8 cellular contexts compared by ENCODE assay signal in the genomic region with DNA sequence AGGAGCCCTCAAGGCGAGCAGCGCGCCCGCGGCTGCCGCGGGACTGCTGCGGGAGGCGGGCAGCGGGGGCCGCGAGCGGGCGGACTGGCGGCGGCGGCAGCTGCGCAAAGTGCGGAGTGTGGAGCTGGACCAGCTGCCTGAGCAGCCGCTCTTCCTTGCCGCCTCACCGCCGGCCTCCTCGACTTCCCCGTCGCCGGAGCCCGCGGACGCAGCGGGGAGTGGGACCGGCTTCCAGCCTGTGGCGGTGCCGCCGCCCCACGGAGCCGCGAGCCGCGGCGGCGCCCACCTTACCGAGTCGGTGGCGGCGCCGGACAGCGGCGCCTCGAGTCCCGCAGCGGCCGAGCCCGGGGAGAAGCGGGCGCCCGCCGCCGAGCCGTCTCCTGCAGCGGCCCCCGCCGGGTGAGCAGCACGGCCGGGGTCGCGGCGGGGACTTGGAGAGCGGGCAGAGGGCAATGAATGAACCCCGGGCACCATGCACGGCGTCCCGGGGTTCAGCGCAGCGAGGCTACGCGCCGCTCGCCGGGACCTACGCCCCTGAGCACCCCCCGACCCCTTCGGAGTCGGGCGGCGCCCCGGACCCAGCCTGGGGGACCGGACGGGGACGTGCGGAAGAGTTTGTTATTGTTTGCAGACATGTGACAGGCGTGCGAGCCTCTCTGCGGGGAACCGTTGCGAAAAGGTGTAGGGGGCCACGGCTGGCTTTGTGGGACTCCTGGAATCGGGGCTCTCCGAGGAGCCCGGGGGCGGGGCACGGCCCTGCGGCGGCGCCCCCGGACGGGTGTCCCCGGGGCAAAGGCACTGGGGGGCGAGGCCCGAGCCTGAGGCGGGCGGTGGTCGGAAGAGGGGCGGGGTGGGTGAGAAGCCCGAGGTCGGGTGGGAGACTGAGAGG. TPM values are rescaled to one million over a fixed set of nuclear protein-coding genes. Genes with fewer than 3 reads are reported as not detected.
DNase-seq lines count a peak whose midpoint lies in the region; ATAC-seq and TF ChIP-seq lines count a peak whose summit lies in the region.

No MANE protein-coding gene starts in this region.

- DNase-seq in AG09309 (ENCODE audit: low read depth), result no peak
- DNase-seq in SK-N-MC (ENCODE audit: low read depth, low spot score), result no peak
- peak in 1 of 2 donors; percentile 68 for DNase-seq in ascending aorta (ENCODE audit: low spot score in 2 of 2)
- no peak for DNase-seq in ACHN

- no peaks in the 10 kb centered on the region for H3K9me3 ChIP-seq in SK-N-MC (ENCODE audit: low read depth, low read length)
- H3K9me3 ChIP-seq in ascending aorta, result no peaks in the 10 kb centered on the region
- H3K9me3 ChIP-seq in skeletal muscle tissue (ENCODE audit: control insufficient read depth in 3 of 3, low read length in 3 of 3), result no peaks in the 10 kb centered on the region

- no peak overlapping the region for H3K27ac ChIP-seq in SK-N-MC
- H3K27ac ChIP-seq in ascending aorta, result peak overlapping the region; percentile 55 to 87
- H3K27ac ChIP-seq in skeletal muscle tissue (ENCODE audit: low read depth, low read length), result peak overlapping the region; percentile 67

- H3K9ac ChIP-seq in SK-N-MC (ENCODE audit: insufficient read length), result peak overlapping the region; percentile 72
- H3K9ac ChIP-seq in skeletal muscle tissue (ENCODE audit: low read depth in 1 of 3, low read length in 3 of 3), result peak overlapping the region; percentile 78 to 86 (median 84)

- intact Hi-C loops in ascending aorta (cut with DNase I), result loop anchor here (2.0 to 10.0 kb wide), 5 partner anchors 136 to 1641 kb away; a partner anchor contains a TSS

- H3K4me1 ChIP-seq in ascending aorta (peaks cover 0 to 21% of the 10 kb centered on the region in 2 donors), skeletal muscle tissue (ENCODE audit: control insufficient read depth in 3 of 3, insufficient read depth in 3 of 3, low read length in 3 of 3) (peaks cover 3 to 17% (median 9%) of the 10 kb centered on the region in 3 donors)

- TF ChIP-seq CTCF in AG09309 (IDR thresholded peaks at IDR 0.05; ENCODE audit: control insufficient read depth, insufficient read depth, low read depth, low read length, missing control alignments) (no peak), ascending aorta (IDR thresholded peaks at IDR 0.05) (peak in 1 of 3 experiments; percentile 2)

- H3K27me3 ChIP-seq in ascending aorta, result no peaks in the 10 kb centered on the region
- H3K27me3 ChIP-seq in skeletal muscle tissue (ENCODE audit: control insufficient read depth in 3 of 3, insufficient read depth in 3 of 3, low read length in 3 of 3), result no peaks in the 10 kb centered on the region

- peak; percentile 17 for ATAC-seq in GM19043 (IDR thresholded peaks at IDR 0.05; ENCODE audit: low read depth, unreplicated experiment)
- peak; percentile 33 for ATAC-seq in HG03175 (IDR thresholded peaks at IDR 0.05; ENCODE audit: unreplicated experiment)

- in situ Hi-C loops in ACHN (cut with HindIII; ENCODE audit: low pct_ligation_motif_present, low pct_unique_long_range_greater_than_20kb, low sequenced_read_pairs), result no loop called here

- H3K4me3 ChIP-seq in AG09309 (ENCODE audit: control insufficient read depth, low read depth, low read length), result peak overlapping the region; percentile 58
- peak overlapping the region; percentile 83 for H3K4me3 ChIP-seq in SK-N-MC
- peak overlapping the region; percentile 91 to 97 for H3K4me3 ChIP-seq in ascending aorta
- H3K4me3 ChIP-seq in iPS-11a (ENCODE audit: low read depth, low read length), result peak overlapping the region; percentile 58
- H3K4me3 ChIP-seq in skeletal muscle tissue (ENCODE audit: low read length in 3 of 3), result peak overlapping the region; percentile 79 to 91 (median 82)

- H3K36me3 ChIP-seq in SK-N-MC (ENCODE audit: insufficient read depth, low read length) (no peaks in the 10 kb centered on the region), ascending aorta (no peaks in the 10 kb centered on the region), skeletal muscle tissue (ENCODE audit: control insufficient read depth in 3 of 3, insufficient read depth in 3 of 3, low read length in 3 of 3) (no peaks in the 10 kb centered on the region)

RNA-seq across cellular contexts. Expression of a gene that starts 0.6 kb away (rescaled TPM):
- total RNA-seq in ascending aorta (14.7 TPM), skeletal muscle tissue (29.7 TPM)
